ENCODE assay signal across 8 cellular contexts in genomic region chr7:128030263-128030998, GRCh38. TPM values are rescaled to one million over a fixed set of nuclear protein-coding genes. Genes with fewer than 3 reads are reported as not detected.
DNase-seq lines count a peak whose midpoint lies in the region; ATAC-seq, FAIRE-seq and TF ChIP-seq lines count a peak whose summit lies in the region.

No MANE protein-coding gene starts in this region.

- H3K27me3 Mint-ChIP-seq in HFFc6 (ENCODE audit: insufficient read depth), result no peaks in the 10 kb centered on the region; the same call in 1 of the 2 replicates
- H3K27me3 Mint-ChIP-seq in activated naive CD8-positive, alpha-beta T cell treated with anti-CD3 and anti-CD28 coated beads, Interleukin-2, amount 10 ng/mL, durations not matched to agents 7 days and 5 days, result peaks cover 15% of the 10 kb centered on the region

- peaks cover 10% of the 10 kb centered on the region for H3K36me3 Mint-ChIP-seq in HFFc6 (ENCODE audit: low read depth)
- H3K36me3 Mint-ChIP-seq in activated naive CD8-positive, alpha-beta T cell treated with anti-CD3 and anti-CD28 coated beads, Interleukin-2, amount 10 ng/mL, durations not matched to agents 7 days and 5 days, result peaks cover 9% of the 10 kb centered on the region

- H3K27ac ChIP-seq in keratinocyte (ENCODE audit: control insufficient read depth, insufficient read depth, low read length) (no peak overlapping the region), smooth muscle cell (ENCODE audit: low read depth) (no peak overlapping the region)

- no peaks in the 10 kb centered on the region for H3F3A ChIP-seq in smooth muscle cell (ENCODE audit: low read depth)

- ATAC-seq in activated naive CD8-positive, alpha-beta T cell treated with anti-CD3 and anti-CD28 coated beads, Interleukin-2, amount 10 ng/mL, durations not matched to agents 7 days and 5 days (ENCODE audit: low read depth), result no peak

- dilution Hi-C loops in keratinocyte (cut with MboI; ENCODE audit: extremely low pct_ligation_motif_present, low sequenced_read_pairs), result no loop called here

- H4K20me1 ChIP-seq in keratinocyte (ENCODE audit: control insufficient read depth, extremely low read depth, insufficient read depth, low read length) (peaks cover 12% of the 10 kb centered on the region), smooth muscle cell (ENCODE audit: low read depth) (peaks cover 98% of the 10 kb centered on the region)

- H2AFZ ChIP-seq in keratinocyte (ENCODE audit: control insufficient read depth, low read length), result no peak overlapping the region
- no peak overlapping the region for H2AFZ ChIP-seq in smooth muscle cell (ENCODE audit: low read depth)

- peaks cover 5% of the 10 kb centered on the region for H3K79me2 ChIP-seq in keratinocyte (ENCODE audit: control insufficient read depth, insufficient read depth, low read length)
- H3K79me2 ChIP-seq in smooth muscle cell (ENCODE audit: low read depth), result no peaks in the 10 kb centered on the region

- TF ChIP-seq CTCF in HFFc6 (IDR thresholded peaks at IDR 0.05) (no peak), keratinocyte (optimal IDR thresholded peaks at IDR 0.05 in 1 of 3, IDR thresholded peaks at IDR 0.05 in 1 of 3, conservative IDR thresholded peaks at IDR 0.05 in 1 of 3; ENCODE audit: extremely low read depth in 1 of 3, insufficient read depth in 2 of 3, low read length in 3 of 3) (no peak), smooth muscle cell (IDR thresholded peaks at IDR 0.05; ENCODE audit: borderline replicate concordance, insufficient read depth, poor library complexity, severe bottlenecking) (no peak)

- peak overlapping the region; percentile 10 for H3K9ac ChIP-seq in keratinocyte (ENCODE audit: control insufficient read depth, extremely low read depth, insufficient read depth, low read length)
- no peak overlapping the region for H3K9ac ChIP-seq in smooth muscle cell (ENCODE audit: low read depth)

- H3K4me3 ChIP-seq in keratinocyte (ENCODE audit: control insufficient read depth in 2 of 3, extremely low read depth in 1 of 3, insufficient read depth in 2 of 3, low read depth in 1 of 3, low read length in 3 of 3) (peak overlapping the region in 1 of 3 experiments; percentile 42), smooth muscle cell (peak overlapping the region; percentile 58)

- DNase-seq in HFFc6, result no peak
- no peak for DNase-seq in activated naive CD8-positive, alpha-beta T cell treated with anti-CD3 and anti-CD28 coated beads, Interleukin-2, amount 10 ng/mL, durations not matched to agents 7 days and 5 days
- no peak for DNase-seq in keratinocyte (ENCODE audit: low read depth, low spot score)
- DNase-seq in smooth muscle cell (lab: John Stamatoyannopoulos, UW; ENCODE audit: unreplicated experiment), result no peak
- no peak for DNase-seq in urothelium cell line (ENCODE audit: low spot score)
- DNase-seq in central memory CD4-positive, alpha-beta T cell, result no peak
- no peak for DNase-seq in NCI-H146 (lab: John Stamatoyannopoulos, UW)
- no peak for DNase-seq in RKO (ENCODE audit: low spot score)

- peak overlapping the region; percentile 61 for H3K4me3 Mint-ChIP-seq in HFFc6
- H3K4me3 Mint-ChIP-seq in activated naive CD8-positive, alpha-beta T cell treated with anti-CD3 and anti-CD28 coated beads, Interleukin-2, amount 10 ng/mL, durations not matched to agents 7 days and 5 days, result peak overlapping the region; percentile 44

- WGBS in smooth muscle cell (ENCODE audit: low lambda C conversion rate), result 37% methylated on average over 38 of the region's 41 CpGs

- H3K27ac Mint-ChIP-seq in HFFc6, result peak overlapping the region; percentile 33; the same call in 1 of the 2 replicates
- no peak overlapping the region for H3K27ac Mint-ChIP-seq in activated naive CD8-positive, alpha-beta T cell treated with anti-CD3 and anti-CD28 coated beads, Interleukin-2, amount 10 ng/mL, durations not matched to agents 7 days and 5 days

- POLR2A ChIA-PET in activated naive CD8-positive, alpha-beta T cell treated with anti-CD3 and anti-CD28 coated beads, Interleukin-2, amount 10 ng/mL, durations not matched to agents 7 days and 5 days (lab: Charles Lee), result no interaction called here

- H3K4me1 ChIP-seq in keratinocyte (ENCODE audit: control insufficient read depth, extremely low read depth, insufficient read depth, low read length) (peaks cover 4% of the 10 kb centered on the region), smooth muscle cell (ENCODE audit: low read depth) (peaks cover 29% of the 10 kb centered on the region)

- H3K27me3 ChIP-seq in keratinocyte (ENCODE audit: control insufficient read depth, extremely low read depth, insufficient read depth, low read length) (no peaks in the 10 kb centered on the region), smooth muscle cell (ENCODE audit: low read depth) (peaks cover 16% of the 10 kb centered on the region)

- H3K9me3 ChIP-seq in keratinocyte (ENCODE audit: control insufficient read depth, low read depth, low read length), result no peaks in the 10 kb centered on the region
- no peaks in the 10 kb centered on the region for H3K9me3 ChIP-seq in smooth muscle cell (replicated peaks; ENCODE audit: low read depth)

- H3K4me2 ChIP-seq in keratinocyte (ENCODE audit: control insufficient read depth, extremely low read depth, insufficient read depth, low read depth, low read length), result peak overlapping the region; percentile 35
- H3K4me2 ChIP-seq in smooth muscle cell, result peak overlapping the region; percentile 93

- H3K9me3 Mint-ChIP-seq in HFFc6, result no peaks in the 10 kb centered on the region
- H3K9me3 Mint-ChIP-seq in activated naive CD8-positive, alpha-beta T cell treated with anti-CD3 and anti-CD28 coated beads, Interleukin-2, amount 10 ng/mL, durations not matched to agents 7 days and 5 days, result no peaks in the 10 kb centered on the region

- FAIRE-seq in keratinocyte (lab: Jason Lieb, UNC) (no peak), urothelium cell line (lab: Jason Lieb, UNC) (no peak)

- peaks cover 7 to 8% of the 10 kb centered on the region in 2 experiments for H3K36me3 ChIP-seq in keratinocyte (ENCODE audit: control insufficient read depth in 2 of 2, extremely low read depth in 1 of 2, insufficient read depth in 2 of 2, low read length in 2 of 2)
- H3K36me3 ChIP-seq in smooth muscle cell (ENCODE audit: low read depth), result no peaks in the 10 kb centered on the region

- no peaks in the 10 kb centered on the region for H3K9me1 ChIP-seq in keratinocyte (ENCODE audit: control insufficient read depth, extremely low read depth, insufficient read depth, low read length)

- H3K4me1 Mint-ChIP-seq in HFFc6 (ENCODE audit: low read depth), result peaks cover 34% of the 10 kb centered on the region
- peaks cover 1% of the 10 kb centered on the region for H3K4me1 Mint-ChIP-seq in activated naive CD8-positive, alpha-beta T cell treated with anti-CD3 and anti-CD28 coated beads, Interleukin-2, amount 10 ng/mL, durations not matched to agents 7 days and 5 days

RNA-seq across cellular contexts. Expression of gene LRRC4, which starts 0.8 kb away (rescaled TPM):
- 1 to 10 TPM; 1.1 to 2.3 (median 1.5) TPM for total RNA-seq in HFFc6 (2021; fragmentation: NEBNext Ultra II Directional; extraction: Animal tissue kit (Norgen Biotek cat#: 25700))
- total RNA-seq in activated naive CD8-positive, alpha-beta T cell treated with anti-CD3 and anti-CD28 coated beads, Interleukin-2, amount 10 ng/mL, durations not matched to agents 7 days and 5 days, result under 1 TPM in 1 of 2 experiments, not detected in 1; 0.11 TPM
- polyA plus RNA-seq in keratinocyte (0.01 to 0.09 TPM (median 0.07 TPM) in 3 replicates), smooth muscle cell (0.25 TPM in 1 of 2 replicates, not detected in the other)
- polyA plus RNA-seq in keratinocyte (2011; ENCODE audit: low read depth), result not detected
- 0.03 and 0.04 TPM in 2 replicates for polyA plus RNA-seq in keratinocyte (2011; cell fraction: cytosol; rRNA removed)
- polyA plus RNA-seq in keratinocyte (2011; cell fraction: nucleus; rRNA removed), result 0.08 and 0.13 TPM in 2 replicates
- 0.05 and 0.27 TPM in 2 replicates for polyA plus RNA-seq in keratinocyte (2012; ENCODE audit: low replicate concordance)
- polyA minus RNA-seq in keratinocyte, result 0.03 to 0.40 TPM (median 0.20 TPM) in 3 replicates
- not detected for polyA minus RNA-seq in keratinocyte (2011; cell fraction: cytosol; rRNA and poly(A)+ RNA removed)
- polyA minus RNA-seq in keratinocyte (2011; cell fraction: nucleus; rRNA and poly(A)+ RNA removed), result not detected in 2 replicates
- not detected in 2 replicates for total RNA-seq in smooth muscle cell
